Comparison of ENCODE assay signal across 21 cellular contexts in genomic region chr15:42595641-42596240, GRCh38. TPM values are rescaled to one million over a fixed set of nuclear protein-coding genes. Genes with fewer than 3 reads are reported as not detected.
DNase-seq lines count a peak whose midpoint lies in the region; ATAC-seq and TF ChIP-seq lines count a peak whose summit lies in the region.
"Had no signal": no experiment of that assay in that cellular context is flagged by ENCODE, and none has a peak within 500 bp of the region (broad histone marks: within the 10 kb centered on the region; RNA-seq: fewer than 3 reads in every experiment).

No MANE protein-coding gene starts in this region.

- peak overlapping the region; percentile 79 for H3K27ac ChIP-seq in vagina
- no peak overlapping the region for H3K27ac ChIP-seq in aorta (ENCODE audit: low read depth in 1 of 2, low read length in 2 of 2)
- H3K27ac ChIP-seq: 22Rv1, KMS-11 had no signal

- H3K27ac Mint-ChIP-seq in nephron, result peak overlapping the region; percentile 17 to 91 (median 69)
- H3K27ac Mint-ChIP-seq: CD4-positive, CD25-positive, alpha-beta regulatory T cell had no signal

- intact Hi-C loops in Right ventricle myocardium inferior (cut with DNase I) (no loop called here), cardiac septum (cut with DNase I) (no loop called here), Right ventricle myocardium superior (cut with DNase I) (no loop called here), vagina (cut with DNase I) (no loop called here), aorta (cut with DNase I) (no loop called here)

- no peak for TF ChIP-seq POLR2A in vagina (IDR thresholded peaks at IDR 0.05)

- H3K36me3 Mint-ChIP-seq in nephron (ENCODE audit: low read depth), result peaks cover 16% of the 10 kb centered on the region

- ATAC-seq in Right ventricle myocardium inferior (peak; percentile 61), Right ventricle myocardium superior (ENCODE audit: poor library complexity) (peak; percentile 55), aorta (ENCODE audit: low FRiP score) (no peak)
- ATAC-seq: naive thymus-derived CD4-positive, alpha-beta T cell had no signal

- peak overlapping the region in 1 of 3 experiments; percentile 8 for H3K4me3 Mint-ChIP-seq in nephron
- H3K4me3 Mint-ChIP-seq: CD4-positive, CD25-positive, alpha-beta regulatory T cell; naive thymus-derived CD4-positive, alpha-beta T cell had no signal

- peaks cover 38% of the 10 kb centered on the region for H3K4me1 Mint-ChIP-seq in nephron

- 9 to 11% methylated on average over 4 of the region's 4 CpGs for WGBS in aorta, 2 donors

- H3K4me1 ChIP-seq in vagina (peaks cover 28% of the 10 kb centered on the region), aorta (ENCODE audit: control insufficient read depth in 1 of 2, insufficient read depth in 2 of 2, low read length in 2 of 2) (peaks cover 5 to 17% of the 10 kb centered on the region in 2 donors)

- H3K36me3 ChIP-seq in vagina, result no peaks in the 10 kb centered on the region
- no peaks in the 10 kb centered on the region for H3K36me3 ChIP-seq in aorta (ENCODE audit: control insufficient read depth in 1 of 2, insufficient read depth in 2 of 2, low read length in 1 of 2)

- DNase-seq in Right ventricle myocardium inferior (ENCODE audit: missing footprints), result no peak
- DNase-seq in cardiac septum (ENCODE audit: low spot score), result no peak
- DNase-seq in Right ventricle myocardium superior, result peak; percentile 59
- DNase-seq in vagina (ENCODE audit: extremely low spot score in 2 of 2), result no peak
- no peak for DNase-seq in inferior parietal cortex (ENCODE audit: extremely low spot score)
- DNase-seq in aorta, result no peak
- no peak for DNase-seq in D341Med (ENCODE audit: low spot score)
- DNase-seq: activated CD4-positive, CD25-positive, alpha-beta regulatory T cell treated with anti-CD3 and anti-CD28 coated beads, Interleukin-2, amount 50 U/mL, for 72 hours; activated CD8-positive, alpha-beta memory T cell treated with anti-CD3 and anti-CD28 coated beads, Interleukin-2, amount 50 U/mL, for 4 hours; activated naive CD4-positive, alpha-beta T cell treated with anti-CD3 and anti-CD28 coated beads, Interleukin-2, amount 50 U/mL, for 16 hours; CD4-positive, CD25-positive, alpha-beta regulatory T cell; DND-41; GOT3; naive thymus-derived CD4-positive, alpha-beta T cell; NCI-H1417 treated with DMSO at 0.1 percent for 48 hours; NCI-H2227 treated with DMSO at 0.1 percent for 48 hours; SHP77; T-helper 2 cell had no signal

- H3K4me3 ChIP-seq in vagina (no peak overlapping the region), aorta (ENCODE audit: low read length in 2 of 2) (no peak overlapping the region)

- no peaks in the 10 kb centered on the region for H3K27me3 Mint-ChIP-seq in nephron (ENCODE audit: low read depth)
- H3K27me3 Mint-ChIP-seq: CD4-positive, CD25-positive, alpha-beta regulatory T cell; naive thymus-derived CD4-positive, alpha-beta T cell had no signal

- H3K27me3 ChIP-seq in vagina (no peaks in the 10 kb centered on the region), aorta (ENCODE audit: control insufficient read depth in 1 of 2, insufficient read depth in 2 of 2, low read length in 1 of 2) (no peaks in the 10 kb centered on the region)

- peaks cover 5% of the 10 kb centered on the region for H3K9me3 Mint-ChIP-seq in nephron
- H3K9me3 Mint-ChIP-seq: CD4-positive, CD25-positive, alpha-beta regulatory T cell; naive thymus-derived CD4-positive, alpha-beta T cell had no signal

- no peak for TF ChIP-seq CTCF in nephron (IDR thresholded peaks at IDR 0.05; ENCODE audit: unreplicated experiment in 3 of 3)
- TF ChIP-seq CTCF in vagina (IDR thresholded peaks at IDR 0.05), result no peak

- H3K9me3 ChIP-seq in vagina, result no peaks in the 10 kb centered on the region
- no peaks in the 10 kb centered on the region for H3K9me3 ChIP-seq in aorta (ENCODE audit: control insufficient read depth, low read length)

RNA-seq across cellular contexts. Expression of gene STARD9, which starts 20.3 kb away (rescaled TPM):
- 7.2 TPM for total RNA-seq in Right ventricle myocardium inferior
- total RNA-seq in cardiac septum, result 9.2 TPM
- total RNA-seq in Right ventricle myocardium superior, result 5.4 TPM
- 35.1 TPM for total RNA-seq in vagina
- 10 to 100 TPM; 38.7 to 65.8 TPM for total RNA-seq in aorta
- 10 to 100 TPM in 1 of 2 donors, 1 to 10 TPM in 1; 3.3 to 14.2 TPM for polyA plus RNA-seq in aorta

RNA-seq across cellular contexts. Expression of gene HAUS2, which starts 47.1 kb away (rescaled TPM):
- total RNA-seq in Right ventricle myocardium inferior (11.7 TPM), cardiac septum (14.7 TPM), Right ventricle myocardium superior (9.1 TPM), vagina (25.8 TPM), aorta (10 to 100 TPM; 16.0 to 21.9 TPM)
- polyA plus RNA-seq in aorta, result 10 to 100 TPM in 1 of 2 donors, 1 to 10 TPM in 1; 7.3 to 14.7 TPM

RNA-seq across cellular contexts. Expression of gene LRRC57, which starts 47.1 kb away (rescaled TPM):
- total RNA-seq in Right ventricle myocardium inferior (15.1 TPM), cardiac septum (16.9 TPM), Right ventricle myocardium superior (11.9 TPM), vagina (25.3 TPM), aorta (10 to 100 TPM; 16.8 to 20.8 TPM)
- 10 to 100 TPM in 1 of 2 donors, 1 to 10 TPM in 1; 5.1 to 10.2 TPM for polyA plus RNA-seq in aorta
